In genomic region chr1:8415526-8416278, GRCh38 we compare ENCODE assay signal across 19 cellular contexts.
DNase-seq lines count a peak whose midpoint lies in the region; ATAC-seq and TF ChIP-seq lines count a peak whose summit lies in the region.
"Had no signal": no experiment of that assay in that cellular context is flagged by ENCODE, and none has a peak within 500 bp of the region (broad histone marks: within the 10 kb centered on the region; RNA-seq: fewer than 3 reads in every experiment).

No MANE protein-coding gene starts in this region.

- H3K4me1 Mint-ChIP-seq in GM23338: peaks cover 41% of the 10 kb centered on the region

- ATAC-seq in GM23338 (no peak), HG02852 (IDR thresholded peaks at IDR 0.05; ENCODE audit: unreplicated experiment) (no peak), HG03139 (IDR thresholded peaks at IDR 0.05; ENCODE audit: unreplicated experiment) (no peak)
- ATAC-seq: GM12878; stimulated activated naive CD8-positive, alpha-beta T cell treated with anti-CD3 and anti-CD28 coated beads, Interleukin-15, amount 100 ng/mL, for 72 hours had no signal

- H3K79me2 ChIP-seq in GM23338 (replicated peaks; ENCODE audit: insufficient read depth) (peaks cover 99% of the 10 kb centered on the region), OCI-LY7 (ENCODE audit: insufficient read depth, low read depth, low read length) (peaks cover 100% of the 10 kb centered on the region)

- H3K4me3 Mint-ChIP-seq in GM23338: no peak overlapping the region
- H3K4me3 Mint-ChIP-seq: activated CD4-positive, alpha-beta T cell treated with anti-CD3 and anti-CD28 coated beads, Interleukin-2, amount 10 ng/mL, durations not matched to agents 7 days and 5 days; stimulated activated naive CD8-positive, alpha-beta T cell treated with anti-CD3 and anti-CD28 coated beads, Interleukin-15, amount 100 ng/mL, for 72 hours had no signal

- intact Hi-C loops in OCI-LY7 (cut with micrococcal nuclease; ENCODE audit: unreplicated experiment): no loop called here
- intact Hi-C loops in stomach (cut with DNase I; ENCODE audit: low total_unique reads): no loop called here

- peaks cover 67% of the 10 kb centered on the region for H3K4me1 ChIP-seq in GM23338 (ENCODE audit: insufficient read depth)
- peaks cover 68% of the 10 kb centered on the region for H3K4me1 ChIP-seq in OCI-LY7 (ENCODE audit: insufficient read depth, low read length, poor library complexity, severe bottlenecking)
- peaks cover 82 to 100% (median 94%) of the 10 kb centered on the region in 4 donors for H3K4me1 ChIP-seq in stomach

- TF ChIP-seq EP300 in stomach (IDR thresholded peaks at IDR 0.05): no peak

- no TSS peak for BruUV-seq in OCI-LY7 (replicated peaks; lab: Mats Ljungman, UMichigan)

- peaks cover 25% of the 10 kb centered on the region for H3K36me3 Mint-ChIP-seq in GM23338 (ENCODE audit: low read depth)

- H3K27me3 Mint-ChIP-seq in GM23338 (ENCODE audit: insufficient read depth, low read depth, poor library complexity): peaks cover 4% of the 10 kb centered on the region
- H3K27me3 Mint-ChIP-seq: activated CD4-positive, alpha-beta T cell treated with anti-CD3 and anti-CD28 coated beads, Interleukin-2, amount 10 ng/mL, durations not matched to agents 7 days and 5 days; stimulated activated naive CD8-positive, alpha-beta T cell treated with anti-CD3 and anti-CD28 coated beads, Interleukin-15, amount 100 ng/mL, for 72 hours had no signal

- 23 to 46% (median 31%) methylated on average over 7 of the region's 7 CpGs for WGBS in stomach, 5 donors

- H3K36me3 ChIP-seq in GM23338 (ENCODE audit: insufficient read depth) (no peaks in the 10 kb centered on the region), OCI-LY7 (ENCODE audit: insufficient read depth, low read length) (peaks cover 100% of the 10 kb centered on the region), stomach (peaks cover 6 to 50% (median 44%) of the 10 kb centered on the region in 4 donors)

- peak overlapping the region; percentile 42 for H3K27ac Mint-ChIP-seq in GM23338
- H3K27ac Mint-ChIP-seq: activated CD4-positive, alpha-beta T cell treated with anti-CD3 and anti-CD28 coated beads, Interleukin-2, amount 10 ng/mL, durations not matched to agents 7 days and 5 days; stimulated activated naive CD8-positive, alpha-beta T cell treated with anti-CD3 and anti-CD28 coated beads, Interleukin-15, amount 100 ng/mL, for 72 hours had no signal

- H3K27ac ChIP-seq in GM23338 (ENCODE audit: low read depth): no peak overlapping the region; the same call in 1 of the 2 replicates
- peak overlapping the region; percentile 11 for H3K27ac ChIP-seq in OCI-LY7 (ENCODE audit: low read depth, low read length, poor library complexity, severe bottlenecking)
- H3K27ac ChIP-seq in stomach: peak overlapping the region; percentile 24 to 99 (median 58)

- H4K20me1 ChIP-seq in GM23338 (replicated peaks; ENCODE audit: insufficient read depth) (peaks cover 24% of the 10 kb centered on the region), OCI-LY7 (ENCODE audit: insufficient read depth, low read length) (peaks cover 59% of the 10 kb centered on the region)

- H3K9me3 Mint-ChIP-seq in GM23338: no peaks in the 10 kb centered on the region; the same call in 2 of the 3 replicates
- H3K9me3 Mint-ChIP-seq: activated CD4-positive, alpha-beta T cell treated with anti-CD3 and anti-CD28 coated beads, Interleukin-2, amount 10 ng/mL, durations not matched to agents 7 days and 5 days; stimulated activated naive CD8-positive, alpha-beta T cell treated with anti-CD3 and anti-CD28 coated beads, Interleukin-15, amount 100 ng/mL, for 72 hours had no signal

- no peak for DNase-seq in GM23338 (ENCODE audit: low spot score)
- DNase-seq in OCI-LY7 (ENCODE audit: low spot score): no peak
- DNase-seq in fibroblast of villous mesenchyme (ENCODE audit: low read depth): peak; percentile 49
- DNase-seq in stomach: peak; percentile 69
- DNase-seq in foreskin fibroblast: no peak
- DNase-seq in KG1 (lab: John Stamatoyannopoulos, UW): no peak
- DNase-seq: activated CD4-positive, alpha-beta T cell treated with anti-CD3 and anti-CD28 coated beads, Interleukin-2, amount 10 ng/mL, durations not matched to agents 7 days and 5 days; activated gamma-delta T cell; cortex of kidney; DMS 273 treated with DMSO at 0.1 percent for 48 hours; kidney glomerular epithelial cell; NCI-H146; nucleus accumbens; SK-N-SH; stimulated activated CD4-positive, alpha-beta T cell treated with anti-CD3 and anti-CD28 coated beads, Interleukin-4, amount 100 ng/mL, for 1 hour; stimulated activated naive CD8-positive, alpha-beta T cell treated with anti-CD3 and anti-CD28 coated beads, Interleukin-15, amount 100 ng/mL, for 72 hours had no signal

- no peak for TF ChIP-seq POLR2A in stomach (IDR thresholded peaks at IDR 0.05)

- H3K9me2 ChIP-seq in GM23338 (ENCODE audit: insufficient read depth) (no peaks in the 10 kb centered on the region), OCI-LY7 (ENCODE audit: insufficient read depth, low read length) (no peaks in the 10 kb centered on the region)
- H3K9me2 ChIP-seq: SK-N-SH had no signal

- H3K27me3 ChIP-seq in GM23338 (ENCODE audit: insufficient read depth) (no peaks in the 10 kb centered on the region), stomach (no peaks in the 10 kb centered on the region)

- H3K4me3 ChIP-seq in GM23338 (no peak overlapping the region), OCI-LY7 (ENCODE audit: low read depth, low read length, poor library complexity, severe bottlenecking) (peak overlapping the region; percentile 6), fibroblast of villous mesenchyme (ENCODE audit: low read depth, low read length) (no peak overlapping the region), stomach (peak overlapping the region in 1 of 4 donors; percentile 5), foreskin fibroblast (ENCODE audit: low read depth in 1 of 2, low read length in 2 of 2) (no peak overlapping the region)
- H3K4me3 ChIP-seq: GM12878 had no signal

- TF ChIP-seq CTCF in GM23338 (conservative IDR thresholded peaks at IDR 0.05; ENCODE audit: low read depth in 2 of 2): no peak
- TF ChIP-seq CTCF in OCI-LY7 (conservative IDR thresholded peaks at IDR 0.05; ENCODE audit: low read length): no peak
- TF ChIP-seq CTCF in fibroblast of villous mesenchyme (IDR thresholded peaks at IDR 0.05; ENCODE audit: insufficient read depth, low read depth, low read length): no peak
- no peak for TF ChIP-seq CTCF in stomach (IDR thresholded peaks at IDR 0.05)
- no peak for TF ChIP-seq CTCF in foreskin fibroblast (IDR thresholded peaks at IDR 0.05; ENCODE audit: low read depth, low read length)

- CTCF ChIA-PET in OCI-LY7 (lab: Charles Lee; ENCODE audit: unreplicated experiment): no interaction called here

- H3K4me2 ChIP-seq in GM23338 (no peak overlapping the region), OCI-LY7 (ENCODE audit: low read length) (peak overlapping the region; percentile 6; the same call in 1 of the 2 replicates)
- H3K4me2 ChIP-seq: SK-N-SH had no signal

- H3F3A ChIP-seq in GM23338 (replicated peaks; ENCODE audit: low read depth): no peaks in the 10 kb centered on the region

- POLR2A ChIA-PET in OCI-LY7 (lab: Charles Lee): no interaction called here

- H2AFZ ChIP-seq in GM23338 (no peak overlapping the region), OCI-LY7 (ENCODE audit: low read length) (no peak overlapping the region)

- H3K9me3 ChIP-seq in OCI-LY7 (ENCODE audit: low read length) (no peaks in the 10 kb centered on the region), stomach (no peaks in the 10 kb centered on the region)
- H3K9me3 ChIP-seq: SK-N-SH had no signal

TF ChIP-seq in GM23338, 12 proteins besides CTCF, POLR2A, EP300 and RAD21:
- TF ChIP-seq NANOG (IDR thresholded peaks at IDR 0.05; ENCODE audit: borderline replicate concordance) (no peak), ZNF331 (CRISPR knock-in tag; IDR thresholded peaks at IDR 0.05; ENCODE audit: low read depth) (no peak), CREB1 (CRISPR knock-in tag; IDR thresholded peaks at IDR 0.05; ENCODE audit: low read depth) (no peak)

Comparison
In these comparisons a context has a peak if more than half of its experiments do, and no peak if none do; other contexts are left out.
1. DNase-seq: peak in fibroblast of villous mesenchyme (single experiment) and stomach (single experiment); none in GM23338 (single experiment), OCI-LY7 (single experiment), foreskin fibroblast (0 of 2) and KG1 (single experiment).